ENCODE assay signal across 21 cellular contexts in the genomic region with DNA sequence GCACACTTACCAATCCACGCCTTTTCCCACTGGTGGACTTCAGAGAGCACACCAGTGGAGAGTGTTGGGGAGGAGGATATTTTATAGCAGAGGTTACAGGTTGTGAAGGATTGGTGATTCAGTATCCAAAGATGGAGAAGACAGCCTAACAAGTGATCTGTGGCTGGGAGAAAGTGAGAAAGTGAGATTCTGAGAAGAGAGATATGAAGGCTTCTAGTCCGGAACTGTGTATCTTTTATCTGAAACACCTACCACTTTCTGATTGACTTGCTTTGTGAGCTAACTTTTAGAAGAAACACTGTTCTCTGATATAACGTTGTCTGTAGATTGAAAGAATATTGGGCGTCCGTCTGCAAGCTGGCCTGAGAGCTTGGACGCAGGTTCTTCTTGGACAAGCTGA.
"Had no signal": no experiment of that assay in that cellular context is flagged by ENCODE, and none has a peak within 500 bp of the region (broad histone marks: within the 10 kb centered on the region; RNA-seq: fewer than 3 reads in every experiment).

No MANE protein-coding gene starts in this region.

- H3K36me3 ChIP-seq: uterus had no signal

- H3K9me3 Mint-ChIP-seq: activated B cell treated with CpG ODN at 0.5 μM for 24 hours; endodermal cell; natural killer cell; stimulated activated naive CD8-positive, alpha-beta T cell treated with anti-CD3 and anti-CD28 coated beads, Interleukin-15, Interleukin-2, amounts not matched to agents 100 ng/mL and 50 ng/mL, for 24 hours; T-cell; type B pancreatic cell had no signal

- H3K9me3 ChIP-seq: esophagus squamous epithelium, left lung, lower lobe of right lung, right atrium auricular region, uterus had no signal

- H3K27me3 Mint-ChIP-seq: activated B cell treated with CpG ODN at 0.5 μM for 24 hours; stimulated activated naive CD8-positive, alpha-beta T cell treated with anti-CD3 and anti-CD28 coated beads, Interleukin-15, Interleukin-2, amounts not matched to agents 100 ng/mL and 50 ng/mL, for 24 hours; T-cell; type B pancreatic cell had no signal

- H3K4me3 Mint-ChIP-seq: activated B cell treated with CpG ODN at 0.5 μM for 24 hours; endodermal cell; natural killer cell; stimulated activated naive CD8-positive, alpha-beta T cell treated with anti-CD3 and anti-CD28 coated beads, Interleukin-15, Interleukin-2, amounts not matched to agents 100 ng/mL and 50 ng/mL, for 24 hours; T-cell; type B pancreatic cell had no signal

- H3K4me1 ChIP-seq: esophagus squamous epithelium, left lung, lower lobe of right lung, right atrium auricular region, uterus had no signal

- H3K27ac ChIP-seq: epithelial cell of prostate, esophagus squamous epithelium, left lung, lower lobe of right lung, right atrium auricular region, uterus had no signal

- H3K27me3 ChIP-seq: esophagus squamous epithelium, left lung, right atrium auricular region, uterus had no signal

- H3K27ac Mint-ChIP-seq: activated B cell treated with CpG ODN at 0.5 μM for 24 hours; endodermal cell; natural killer cell; stimulated activated naive CD8-positive, alpha-beta T cell treated with anti-CD3 and anti-CD28 coated beads, Interleukin-15, Interleukin-2, amounts not matched to agents 100 ng/mL and 50 ng/mL, for 24 hours; type B pancreatic cell had no signal

- H3K4me3 ChIP-seq: esophagus squamous epithelium, left lung, lower lobe of right lung, right atrium auricular region, uterus had no signal

- ATAC-seq: left lung, lower lobe of right lung, natural killer cell, T-cell had no signal

- DNase-seq: activated B cell treated with CpG ODN at 0.5 μM for 24 hours; activated CD4-positive, alpha-beta T cell treated with anti-CD3 and anti-CD28 coated beads for 4 hours; activated effector memory CD4-positive, alpha-beta T cell treated with Interleukin-2 at 50 U/mL for 16 hours; activated naive CD4-positive, alpha-beta T cell treated with Interleukin-2 at 50 U/mL for 16 hours; amygdala; caudate nucleus; cortex of kidney; endodermal cell; esophagus squamous epithelium; foreskin melanocyte; left lung; lower lobe of right lung; mesendoderm; natural killer cell; substantia nigra; T-cell; uterus had no signal

- H3K4me1 Mint-ChIP-seq: endodermal cell had no signal
